In genomic region chr2:240166761-240167587, GRCh38 we compare ENCODE assay signal across 19 cellular contexts. TPM values are rescaled to one million over a fixed set of nuclear protein-coding genes. Genes with fewer than 3 reads are reported as not detected.
DNase-seq lines count a peak whose midpoint lies in the region; ATAC-seq and TF ChIP-seq lines count a peak whose summit lies in the region.
"Had no signal": no experiment of that assay in that cellular context is flagged by ENCODE, and none has a peak within 500 bp of the region (broad histone marks: within the 10 kb centered on the region; RNA-seq: fewer than 3 reads in every experiment).

No MANE protein-coding gene starts in this region.

- H3K27me3 Mint-ChIP-seq in chondrocyte (ENCODE audit: low read depth) (peaks cover 40% of the 10 kb centered on the region), Caco-2 (ENCODE audit: insufficient read depth, unreplicated experiment) (peaks cover 17% of the 10 kb centered on the region)

- H3K4ac ChIP-seq in neuronal stem cell (ENCODE audit: low read length) = no peak overlapping the region

- peak overlapping the region; percentile 59 for H3K23ac ChIP-seq in neuronal stem cell (ENCODE audit: low read depth, low read length, poor library complexity)

- TF ChIP-seq POLR2A in spleen (IDR thresholded peaks at IDR 0.05) = no peak

- WGBS in heart right ventricle, 2 donors = 82 to 83% methylated on average over 21 of the region's 21 CpGs
- no CpG with 5 or more reads among the region's 21 CpGs for WGBS in neuronal stem cell (ENCODE audit: extremely low coverage in 2 of 2, insufficient read length in 2 of 2, insufficient replicate concordance in 1 of 2), 2 donors
- 86 to 93% (median 88%) methylated on average over 11 to 21 of the region's 21 CpGs for WGBS in spleen, 5 donors

- H3K4me2 ChIP-seq in neuronal stem cell (ENCODE audit: insufficient read depth, low read length, poor library complexity, severe bottlenecking) = no peak overlapping the region
- H3K4me2 ChIP-seq: BLaER1 had no signal

- DNase-seq in cardiac septum (ENCODE audit: low spot score) (peak; percentile 70), heart right ventricle (no peak), chondrocyte (ENCODE audit: low spot score) (peak; percentile 68), neuronal stem cell (ENCODE audit: low spot score) (no peak), spleen (peak; percentile 53), HK-2 (ENCODE audit: unreplicated experiment) (no peak), NCI-H1694 (lab: John Stamatoyannopoulos, UW) (no peak), Caco-2 (no peak)
- DNase-seq: 8988T; AML-193; Calu3; CD8-positive, alpha-beta memory T cell; DMS 273 treated with DMSO at 0.1 percent for 48 hours; DMS79; GM23248 had no signal

- no peak overlapping the region for H3K9ac ChIP-seq in neuronal stem cell (ENCODE audit: low read depth, low read length, poor library complexity)
- H3K9ac ChIP-seq: BLaER1, GM23248 had no signal

- peak overlapping the region; percentile 65 for H3K18ac ChIP-seq in neuronal stem cell (ENCODE audit: low read length)

- H2AK5ac ChIP-seq in neuronal stem cell (ENCODE audit: low read depth, low read length) = peak overlapping the region; percentile 82

- H3K79me1 ChIP-seq in neuronal stem cell (ENCODE audit: low read depth, low read length) = peaks cover 3% of the 10 kb centered on the region

- no peak overlapping the region for H4K91ac ChIP-seq in neuronal stem cell (ENCODE audit: low read depth, low read length, poor library complexity)

- H3K4me3 Mint-ChIP-seq in chondrocyte (ENCODE audit: unreplicated experiment) = no peak overlapping the region
- no peak overlapping the region for H3K4me3 Mint-ChIP-seq in Caco-2 (ENCODE audit: unreplicated experiment)
- H3K4me3 Mint-ChIP-seq: CD8-positive, alpha-beta memory T cell had no signal

- H3K27ac Mint-ChIP-seq in chondrocyte (ENCODE audit: unreplicated experiment) (no peak overlapping the region), Caco-2 (ENCODE audit: unreplicated experiment) (no peak overlapping the region)
- H3K27ac Mint-ChIP-seq: CD8-positive, alpha-beta memory T cell had no signal

- intact Hi-C loops in cardiac septum (cut with DNase I) = no loop called here
- intact Hi-C loops in heart right ventricle (cut with DNase I) = no loop called here
- intact Hi-C loops in spleen (cut with DNase I; ENCODE audit: low total_unique reads) = no loop called here
- intact Hi-C loops in Caco-2 (cut with micrococcal nuclease; ENCODE audit: unreplicated experiment) = no loop called here

- no peak overlapping the region for H2BK12ac ChIP-seq in neuronal stem cell (ENCODE audit: low read length)

- no TSS peak for BruUV-seq in Caco-2 (replicated peaks; lab: Mats Ljungman, UMichigan)

- H3K36me3 Mint-ChIP-seq in chondrocyte (ENCODE audit: low read depth) = no peaks in the 10 kb centered on the region
- no peaks in the 10 kb centered on the region for H3K36me3 Mint-ChIP-seq in Caco-2 (ENCODE audit: insufficient read depth, unreplicated experiment)

- H3K36me3 ChIP-seq in heart right ventricle = no peaks in the 10 kb centered on the region
- H3K36me3 ChIP-seq in neuronal stem cell (replicated peaks in 1 of 2; ENCODE audit: control insufficient read depth in 2 of 2, insufficient read depth in 2 of 2, low read length in 2 of 2) = peaks cover 0 to 5% of the 10 kb centered on the region in 2 donors
- H3K36me3 ChIP-seq in spleen = no peaks in the 10 kb centered on the region
- no peaks in the 10 kb centered on the region for H3K36me3 ChIP-seq in Caco-2 (ENCODE audit: control insufficient read depth, insufficient read depth, low read length)
- H3K36me3 ChIP-seq: BLaER1 had no signal

- H3K4me1 Mint-ChIP-seq in chondrocyte (ENCODE audit: low read depth) (no peaks in the 10 kb centered on the region), Caco-2 (ENCODE audit: low read depth, unreplicated experiment) (no peaks in the 10 kb centered on the region)
- H3K4me1 Mint-ChIP-seq: CD8-positive, alpha-beta memory T cell had no signal

- peak overlapping the region; percentile 72 for H2BK15ac ChIP-seq in neuronal stem cell (ENCODE audit: low read length)

- H2BK5ac ChIP-seq in neuronal stem cell (ENCODE audit: low read length) = peak overlapping the region; percentile 29

- no peak overlapping the region for H4K8ac ChIP-seq in neuronal stem cell (ENCODE audit: low read depth, low read length)

- no peaks in the 10 kb centered on the region for H3K9me3 Mint-ChIP-seq in chondrocyte (ENCODE audit: low read depth)
- H3K9me3 Mint-ChIP-seq in Caco-2 (ENCODE audit: unreplicated experiment) = no peaks in the 10 kb centered on the region
- H3K9me3 Mint-ChIP-seq: CD8-positive, alpha-beta memory T cell had no signal

- H3K4me1 ChIP-seq in heart right ventricle (no peaks in the 10 kb centered on the region), neuronal stem cell (ENCODE audit: control insufficient read depth in 2 of 2, insufficient read depth in 1 of 2, low read depth in 1 of 2, low read length in 2 of 2) (peaks cover 4 to 10% of the 10 kb centered on the region in 2 donors), spleen (no peaks in the 10 kb centered on the region), Caco-2 (no peaks in the 10 kb centered on the region)
- H3K4me1 ChIP-seq: BLaER1 had no signal

- ATAC-seq in heart right ventricle = no peak
- ATAC-seq: GM12878, HCT116 had no signal

- peaks cover 0 to 59% (median 9%) of the 10 kb centered on the region in 7 donors for H3K27me3 ChIP-seq in heart right ventricle
- H3K27me3 ChIP-seq in neuronal stem cell (ENCODE audit: control insufficient read depth in 3 of 3, insufficient read depth in 3 of 3, low read depth in 1 of 3, low read length in 3 of 3) = peaks cover 0 to 4% (median 0%) of the 10 kb centered on the region in 3 experiments
- peaks cover 0 to 45% (median 0%) of the 10 kb centered on the region in 7 donors for H3K27me3 ChIP-seq in spleen (replicated peaks in 1 of 7)
- H3K27me3 ChIP-seq in Caco-2 (replicated peaks; ENCODE audit: control insufficient read depth, insufficient read depth, low read length) = no peaks in the 10 kb centered on the region
- H3K27me3 ChIP-seq: BLaER1 had no signal

- CTCF ChIA-PET in Caco-2 (lab: Charles Lee) = no interaction called here

- no peak overlapping the region for H2AFZ ChIP-seq in neuronal stem cell (ENCODE audit: low read length)
- H2AFZ ChIP-seq: GM23248 had no signal

- H3K27ac ChIP-seq in heart right ventricle = no peak overlapping the region
- no peak overlapping the region for H3K27ac ChIP-seq in neuronal stem cell (replicated peaks; ENCODE audit: low read length)
- H3K27ac ChIP-seq in spleen = no peak overlapping the region
- H3K27ac ChIP-seq: BLaER1, GM23248 had no signal

- H3K9me3 ChIP-seq in heart right ventricle (no peaks in the 10 kb centered on the region), neuronal stem cell (replicated peaks in 1 of 2; ENCODE audit: control insufficient read depth in 2 of 2, insufficient read depth in 1 of 2, low read depth in 1 of 2, low read length in 2 of 2) (peaks cover 0 to 9% of the 10 kb centered on the region in 2 donors), spleen (peaks cover 0 to 10% (median 0%) of the 10 kb centered on the region in 8 donors), Caco-2 (no peaks in the 10 kb centered on the region)

- no peak overlapping the region for H2BK120ac ChIP-seq in neuronal stem cell (ENCODE audit: low read depth, low read length)

- POLR2A ChIA-PET in Caco-2 (lab: Charles Lee) = no interaction called here

- TF ChIP-seq CTCF in heart right ventricle (IDR thresholded peaks at IDR 0.05) (no peak), chondrocyte (IDR thresholded peaks at IDR 0.05) (no peak), spleen (IDR thresholded peaks at IDR 0.05 in 8 of 11, conservative IDR thresholded peaks at IDR 0.05 in 3 of 11) (no peak), Caco-2 (IDR thresholded peaks at IDR 0.05; ENCODE audit: insufficient read depth in 1 of 2, low read depth in 1 of 2, low read length in 1 of 2, severe bottlenecking in 1 of 2, unreplicated experiment in 1 of 2) (no peak)

- no peak overlapping the region for H3K14ac ChIP-seq in neuronal stem cell (ENCODE audit: low read length)

- H3K4me3 ChIP-seq in heart right ventricle = no peak overlapping the region
- no peak overlapping the region for H3K4me3 ChIP-seq in neuronal stem cell (ENCODE audit: low read length in 2 of 2)
- H3K4me3 ChIP-seq in spleen = no peak overlapping the region
- H3K4me3 ChIP-seq in Caco-2 (ENCODE audit: low read depth, low read length) = no peak overlapping the region
- H3K4me3 ChIP-seq: BLaER1, GM12878, GM23248 had no signal

RNA-seq across cellular contexts. Expression of gene OTOS, which starts 26.5 kb away (rescaled TPM):
- total RNA-seq in cardiac septum (not detected), heart right ventricle (not detected), chondrocyte (not detected in 3 replicates), spleen (not detected), Caco-2 (2022) (not detected in 2 replicates)
- polyA plus RNA-seq in heart right ventricle (not detected), spleen (not detected)
- 0.08 TPM for polyA plus RNA-seq in neuronal stem cell (2013, experiment 1 of 2)
- polyA plus RNA-seq in neuronal stem cell (2013, experiment 2 of 2) = not detected
- total RNA-seq: Calu3; CD8-positive, alpha-beta memory T cell; G401; GM12878; GM23248 had no signal
- polyA plus RNA-seq: CD8-positive, alpha-beta memory T cell; GM12878; GM23248 had no signal

RNA-seq across cellular contexts. Expression of gene COPS9, which starts 30.9 kb away (rescaled TPM):
- total RNA-seq in cardiac septum = 149 TPM
- total RNA-seq in heart right ventricle = 100 to 1,000 TPM; 135 to 229 (median 165) TPM
- polyA plus RNA-seq in heart right ventricle = 100 to 1,000 TPM; 291 to 495 TPM
- 139 to 162 TPM (median 140 TPM) in 3 replicates for total RNA-seq in chondrocyte
- polyA plus RNA-seq in neuronal stem cell (2013, experiment 1 of 2) = 234 TPM
- polyA plus RNA-seq in neuronal stem cell (2013, experiment 2 of 2) = 225 TPM
- total RNA-seq in spleen = 100 to 1,000 TPM in 2 of 7 donors, 10 to 100 TPM in 5; 74.7 to 154 (median 85.7) TPM
- polyA plus RNA-seq in spleen = 100 to 1,000 TPM; 273 to 441 (median 321) TPM
- total RNA-seq in Caco-2 (2022) = 76.8 and 86.3 TPM in 2 replicates

Comparison
In these comparisons a context has a peak if more than half of its experiments do, and no peak if none do; other contexts are left out.
1. DNase-seq: peak in cardiac septum (single experiment), chondrocyte (single experiment) and spleen (single experiment); none in heart right ventricle (0 of 2), neuronal stem cell (single experiment), HK-2 (single experiment), NCI-H1694 (single experiment) and Caco-2 (0 of 2).